ENCODE assay signal across 8 cellular contexts in genomic region chr10:133336131-133337078, GRCh38. TPM values are rescaled to one million over a fixed set of nuclear protein-coding genes. Genes with fewer than 3 reads are reported as not detected.
DNase-seq lines count a peak whose midpoint lies in the region; ATAC-seq and TF ChIP-seq lines count a peak whose summit lies in the region.

TSS of gene CALY (minus strand) at chr10:133336896. CDS start at chr10:133328989, 7,907 bp downstream.

- H3K27me3 ChIP-seq in cardiac muscle cell, result peaks cover 60% of the 10 kb centered on the region

- TF ChIP-seq CTCF in cardiac muscle cell (IDR thresholded peaks at IDR 0.05; ENCODE audit: low read depth, low read length), result no peak

- DNase-seq in Ammon's horn (ENCODE audit: low spot score) (peak; percentile 80), NCI-H146 (lab: John Stamatoyannopoulos, UW) (peak; percentile 75), cardiac muscle cell (ENCODE audit: low read depth in 1 of 2, low spot score in 1 of 2) (peak in 1 of 2 donors; percentile 23), MV-4-11 (lab: John Stamatoyannopoulos, UW) (no peak), glomerular visceral epithelial cell (ENCODE audit: extremely low spot score) (no peak)
- peak; percentile 75 to 80 for DNase-seq in activated T-helper 1 cell treated with anti-CD3 and anti-CD28 coated beads, Interleukin-2, amount 50 U/mL, for 16 hours (ENCODE audit: low read depth in 1 of 2, low spot score in 1 of 2)
- peak; percentile 59 for DNase-seq in stimulated activated CD4-positive, alpha-beta T cell treated with anti-CD3 and anti-CD28 coated beads, Interleukin-12 subunit alpha, Interleukin-12 subunit beta, amount 100 ng/mL, for 4 hours

- no peak for ATAC-seq in HG03442 (IDR thresholded peaks at IDR 0.05; ENCODE audit: unreplicated experiment)

- H3K4me1 ChIP-seq in cardiac muscle cell (ENCODE audit: low read depth), result peaks cover 3% of the 10 kb centered on the region

- H3K36me3 ChIP-seq in cardiac muscle cell, result no peaks in the 10 kb centered on the region

- no peak within 1 kb of the TSS for H3K4me3 ChIP-seq in cardiac muscle cell

- no peak within 1 kb of the TSS for H3K27ac ChIP-seq in cardiac muscle cell

- H3K9me3 ChIP-seq in cardiac muscle cell (ENCODE audit: low read depth), result no peaks in the 10 kb centered on the region

RNA-seq across cellular contexts. Expression of gene CALY, which starts in this region (rescaled TPM):
- 9.8 and 16.3 TPM in 2 replicates for total RNA-seq in cardiac muscle cell
- 12.3 and 14.8 TPM in 2 replicates for polyA plus RNA-seq in cardiac muscle cell

Comparison
In these comparisons a context has a peak if more than half of its experiments do, and no peak if none do; other contexts are left out.
1. DNase-seq: peak in Ammon's horn (single experiment), NCI-H146 (single experiment), activated T-helper 1 cell treated with anti-CD3 and anti-CD28 coated beads, Interleukin-2, amount 50 U/mL, for 16 hours (2 of 2) and stimulated activated CD4-positive, alpha-beta T cell treated with anti-CD3 and anti-CD28 coated beads, Interleukin-12 subunit alpha, Interleukin-12 subunit beta, amount 100 ng/mL, for 4 hours (single experiment); none in MV-4-11 (single experiment) and glomerular visceral epithelial cell (single experiment).